ENCODE assay signal across 12 cellular contexts in the genomic region with DNA sequence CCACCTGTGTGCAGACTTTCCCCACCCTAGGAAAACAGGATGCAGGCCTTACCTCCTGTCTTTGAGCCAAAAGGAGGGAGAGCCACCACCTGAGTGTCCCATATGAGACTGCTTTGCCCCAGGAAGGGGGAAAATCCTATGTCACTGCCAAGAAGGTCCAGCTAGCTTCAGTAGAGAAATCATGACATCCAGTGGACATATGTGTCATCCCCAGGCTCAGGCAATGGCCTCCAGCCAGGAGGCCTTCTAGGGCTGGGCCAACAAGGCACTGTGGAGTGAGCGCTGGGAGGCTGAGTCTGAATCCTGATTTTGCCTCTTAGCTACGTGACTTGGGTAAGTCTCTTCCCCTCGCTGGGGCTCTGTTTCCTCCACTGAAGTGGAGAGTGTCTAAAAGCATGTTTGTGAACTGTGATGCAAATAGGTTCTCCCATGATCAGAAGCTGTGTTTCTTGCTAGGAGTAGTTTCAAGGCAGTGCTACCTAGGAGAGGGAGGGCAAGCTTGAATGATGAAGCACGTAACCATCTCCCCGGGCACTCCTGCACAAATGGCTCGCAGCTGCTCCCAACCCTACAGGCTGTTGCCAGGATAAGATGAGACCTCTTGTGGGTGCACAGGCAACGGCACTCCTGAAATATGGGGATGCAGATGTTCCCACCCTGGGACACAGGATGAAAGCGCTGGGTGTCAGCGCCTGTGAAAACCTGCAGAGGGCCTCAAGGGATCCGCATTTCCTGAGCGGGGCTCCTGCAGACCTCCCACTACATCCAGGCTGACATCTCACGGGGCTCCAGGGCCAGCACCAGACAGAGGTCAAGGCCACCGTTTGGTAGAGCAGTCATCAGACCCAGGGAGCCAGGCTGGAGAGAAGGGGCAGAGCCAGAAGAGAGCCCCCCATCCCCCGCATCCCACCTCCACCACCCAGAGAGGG.
DNase-seq lines count a peak whose midpoint lies in the region; TF ChIP-seq lines count a peak whose summit lies in the region.
"Had no signal": no experiment of that assay in that cellular context is flagged by ENCODE, and none has a peak within 500 bp of the region (broad histone marks: within the 10 kb centered on the region; RNA-seq: fewer than 3 reads in every experiment).

No MANE protein-coding gene starts in this region.

- no peak overlapping the region for H3K4me3 ChIP-seq in LNCaP clone FGC (ENCODE audit: low read depth, low read length)

- no peaks in the 10 kb centered on the region for H3K9me3 Mint-ChIP-seq in brain

- H3K27ac Mint-ChIP-seq in brain, result peak overlapping the region in 2 of 5 experiments; percentile 17 to 87

- H3K27me3 Mint-ChIP-seq in brain, result no peaks in the 10 kb centered on the region

- no peak overlapping the region for H3K4me3 Mint-ChIP-seq in brain

- H3K36me3 Mint-ChIP-seq in brain, result no peaks in the 10 kb centered on the region

- peak; percentile 70 for DNase-seq in AG08395 (ENCODE audit: low spot score)
- DNase-seq in LNCaP clone FGC (ENCODE audit: low read depth), result no peak
- DNase-seq in iris pigment epithelial cell (ENCODE audit: low read depth), result peak; percentile 41
- no peak for DNase-seq in T-helper 1 cell
- no peak for DNase-seq in NCI-H2227 (lab: John Stamatoyannopoulos, UW; ENCODE audit: unreplicated experiment)
- no peak for DNase-seq in stimulated activated naive CD4-positive, alpha-beta T cell (lab: John Stamatoyannopoulos, UW)
- DNase-seq in GDM1 (lab: John Stamatoyannopoulos, UW), result no peak
- DNase-seq: activated CD8-positive, alpha-beta memory T cell treated with anti-CD3 and anti-CD28 coated beads, Interleukin-2, amount 50 U/mL, for 4 hours; hypothalamus; NCI-H1105 treated with DMSO at 0.1 percent for 48 hours; occipital lobe had no signal

- TF ChIP-seq CTCF in LNCaP clone FGC (IDR thresholded peaks at IDR 0.05; ENCODE audit: control insufficient read depth, extremely low read depth, insufficient read depth) (peak; percentile 48), brain (conservative IDR thresholded peaks at IDR 0.05) (peak; percentile 16 to 53)

- H3K4me1 Mint-ChIP-seq in brain, result peaks cover 12% of the 10 kb centered on the region

Comparison
In these comparisons a context has a peak if more than half of its experiments do, and no peak if none do; other contexts are left out.
1. DNase-seq: peak in AG08395 (single experiment) and iris pigment epithelial cell (single experiment); none in LNCaP clone FGC (single experiment), T-helper 1 cell (0 of 5), NCI-H2227 (single experiment), stimulated activated naive CD4-positive, alpha-beta T cell (0 of 6) and GDM1 (single experiment).